In the genomic region with DNA sequence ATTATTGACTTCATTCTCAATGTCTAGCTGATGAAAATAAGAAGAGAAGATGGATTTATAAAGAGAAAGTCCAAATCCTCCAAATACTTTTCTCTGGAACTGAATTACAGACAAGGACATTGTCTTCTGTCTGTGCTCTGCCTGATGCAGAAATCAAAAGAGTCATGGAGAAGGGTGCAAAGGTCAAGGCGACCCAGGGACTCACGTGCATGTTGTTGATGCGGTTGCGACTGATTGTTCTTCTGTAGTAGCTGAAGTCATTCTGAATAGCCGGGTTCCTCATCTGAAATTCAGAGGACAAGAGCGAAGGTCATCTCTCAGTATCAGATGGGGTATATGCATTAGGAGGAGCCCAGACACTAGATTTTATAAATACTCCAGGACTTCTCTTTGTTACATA, we compare ENCODE assay signal across 8 cellular contexts.
"Had no signal": no experiment of that assay in that cellular context is flagged by ENCODE, and none has a peak within 500 bp of the region (broad histone marks: within the 10 kb centered on the region; RNA-seq: fewer than 3 reads in every experiment).

No MANE protein-coding gene starts in this region.

- H3K4me3 ChIP-seq: GM12878 had no signal

- FAIRE-seq: G401.6, GM12878, GM12891, GM12892, GM18507, GM19239 had no signal

- DNase-seq: GDM1, GF-D8 had no signal

- ATAC-seq: GM12878 had no signal
